In the genomic region with DNA sequence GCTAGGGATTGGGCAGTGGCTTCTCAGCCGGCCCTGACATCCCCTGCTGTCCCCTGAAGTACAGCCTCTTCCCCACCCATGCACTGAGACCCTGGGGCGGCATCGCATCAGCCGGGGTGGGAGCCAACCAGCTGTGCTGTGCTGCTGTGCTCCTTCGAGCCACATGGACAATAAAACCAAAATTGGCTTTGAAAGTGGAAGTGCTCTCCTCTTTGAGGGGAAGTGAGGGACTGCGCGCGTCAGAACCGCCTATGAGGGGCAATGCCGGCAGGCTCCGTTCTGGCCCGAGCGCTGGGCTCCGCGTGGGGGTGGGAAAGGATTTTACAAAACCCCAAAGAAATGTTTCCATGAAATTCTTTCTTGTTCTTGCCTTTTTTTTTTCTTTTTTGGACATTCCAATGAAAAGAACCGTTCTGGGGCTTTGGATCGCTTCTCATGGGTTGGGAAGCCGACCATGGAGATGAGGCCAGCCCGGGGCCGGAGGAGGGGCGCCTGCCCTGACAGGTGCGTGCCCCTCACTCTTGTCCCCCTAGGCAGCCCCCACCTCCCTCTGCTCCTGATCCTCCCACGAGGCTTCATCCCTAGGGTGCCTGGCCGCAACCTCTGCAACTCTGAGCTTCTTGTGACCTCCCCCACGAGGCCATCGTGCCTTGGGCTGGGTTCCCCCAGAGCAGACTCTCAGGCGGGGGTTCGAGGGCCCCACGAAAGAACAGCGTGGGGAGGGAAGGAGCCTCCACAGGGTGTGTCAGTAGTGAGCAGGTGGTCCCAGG, we compare ENCODE assay signal across 10 cellular contexts. TPM values are rescaled to one million over a fixed set of nuclear protein-coding genes. Genes with fewer than 3 reads are reported as not detected.
DNase-seq lines count a peak whose midpoint lies in the region; ATAC-seq and TF ChIP-seq lines count a peak whose summit lies in the region.
"Had no signal": no experiment of that assay in that cellular context is flagged by ENCODE, and none has a peak within 500 bp of the region (broad histone marks: within the 10 kb centered on the region; RNA-seq: fewer than 3 reads in every experiment).

No MANE protein-coding gene starts in this region.

- TF ChIP-seq CTCF in IMR-90 (conservative IDR thresholded peaks at IDR 0.05; ENCODE audit: low read depth, low read length) = no peak
- TF ChIP-seq CTCF in lung (IDR thresholded peaks at IDR 0.05; ENCODE audit: control extremely low read depth, extremely low read depth) = no peak
- no peak for TF ChIP-seq CTCF in thyroid gland (IDR thresholded peaks at IDR 0.05)

- peak overlapping the region; percentile 93 for H2AK9ac ChIP-seq in IMR-90 (replicated peaks; ENCODE audit: low read depth, low read length, poor library complexity)

- peak overlapping the region; percentile 86; the same call in 2 of the 3 replicates for H2BK15ac ChIP-seq in IMR-90 (ENCODE audit: low read depth, low read length)

- TF ChIP-seq POLR2A in IMR-90 (IDR thresholded peaks at IDR 0.05; ENCODE audit: low read depth, low read length) = no peak; the same call in 1 of the 2 replicates
- TF ChIP-seq POLR2A in thyroid gland (IDR thresholded peaks at IDR 0.05) = no peak

- H3K23ac ChIP-seq in IMR-90 (ENCODE audit: low read depth, low read length) = peak overlapping the region; percentile 69

- H3K9me3 ChIP-seq in IMR-90 (ENCODE audit: control insufficient read depth, insufficient read depth, low read length) (no peaks in the 10 kb centered on the region), lung (ENCODE audit: control insufficient read depth in 2 of 2, insufficient read depth in 1 of 2, low read length in 1 of 2) (no peaks in the 10 kb centered on the region), thyroid gland (no peaks in the 10 kb centered on the region)
- H3K9me3 ChIP-seq in CD8-positive, alpha-beta memory T cell (ENCODE audit: low read length) = no peaks in the 10 kb centered on the region

- no TSS peak for BruUV-seq in IMR-90 (replicated peaks; lab: Mats Ljungman, UMichigan)

- no peak overlapping the region for H3K9ac ChIP-seq in IMR-90 (ENCODE audit: low read depth, low read length)
- H3K9ac ChIP-seq: neural progenitor cell had no signal

- H3K9me1 ChIP-seq in IMR-90 (ENCODE audit: insufficient read depth, low read length) = peaks cover 25% of the 10 kb centered on the region

- H2AFZ ChIP-seq in IMR-90 (replicated peaks; ENCODE audit: low read length, poor library complexity) = no peak overlapping the region
- H2AFZ ChIP-seq: neural progenitor cell had no signal

- peak overlapping the region; percentile 86 for H2BK120ac ChIP-seq in IMR-90 (ENCODE audit: low read depth, low read length)

- WGBS in IMR-90 (ENCODE audit: extremely low coverage in 2 of 2, insufficient read length in 1 of 2), 2 experiments = 75% methylated on average over 5 of the region's 30 CpGs; no CpG with 5 or more reads in 1 of the 2 experiments
- 57 to 68% methylated on average over 30 of the region's 30 CpGs for WGBS in lung, 2 donors
- 65 to 73% methylated on average over 29 to 30 of the region's 30 CpGs for WGBS in thyroid gland, 2 donors

- peak overlapping the region; percentile 47; the same call in 1 of the 2 replicates for H4K5ac ChIP-seq in IMR-90 (ENCODE audit: low read depth, low read length)

- no peak overlapping the region for H3K4me3 ChIP-seq in IMR-90 (ENCODE audit: insufficient read depth, low read depth, low read length)
- no peak overlapping the region for H3K4me3 ChIP-seq in lung
- no peak overlapping the region for H3K4me3 ChIP-seq in thyroid gland (replicated peaks in 1 of 3)
- H3K4me3 ChIP-seq in CD8-positive, alpha-beta memory T cell (ENCODE audit: low read length) = no peak overlapping the region
- H3K4me3 ChIP-seq: neural progenitor cell had no signal

- ATAC-seq in IMR-90 (ENCODE audit: low read depth) = no peak
- ATAC-seq in lung (ENCODE audit: insufficient read depth, low FRiP score) = no peak
- ATAC-seq: activated CD8-positive, alpha-beta memory T cell treated with anti-CD3 and anti-CD28 coated beads, Interleukin-2, amount 10 ng/mL, durations not matched to agents 7 days and 5 days had no signal

- peak overlapping the region; percentile 77 for H2BK5ac ChIP-seq in IMR-90 (ENCODE audit: low read depth, low read length, poor library complexity, severe bottlenecking)

- peaks cover 0 to 2% (median 0%) of the 10 kb centered on the region in 5 donors for H3K9me3 Mint-ChIP-seq in CD8-positive, alpha-beta memory T cell
- H3K9me3 Mint-ChIP-seq: neural progenitor cell had no signal

- peak overlapping the region; percentile 72 for H2BK20ac ChIP-seq in IMR-90 (ENCODE audit: low read depth, low read length)

- DNase-seq in IMR-90 (no peak), astrocyte of the hippocampus (ENCODE audit: low read depth, low spot score) (peak; percentile 44), lung (ENCODE audit: low spot score) (no peak), thyroid gland (no peak), SW 1271 (lab: John Stamatoyannopoulos, UW) (no peak), NCI-H2196 (lab: John Stamatoyannopoulos, UW; ENCODE audit: unreplicated experiment) (no peak)
- no peak for DNase-seq in CD8-positive, alpha-beta memory T cell
- DNase-seq: activated CD8-positive, alpha-beta memory T cell treated with anti-CD3 and anti-CD28 coated beads, Interleukin-2, amount 10 ng/mL, durations not matched to agents 7 days and 5 days; NCI-H526 had no signal

- H3K27me3 ChIP-seq in IMR-90 (ENCODE audit: control insufficient read depth, insufficient read depth, low read length) (no peaks in the 10 kb centered on the region), lung (ENCODE audit: control insufficient read depth, insufficient read depth) (no peaks in the 10 kb centered on the region), thyroid gland (no peaks in the 10 kb centered on the region)
- no peaks in the 10 kb centered on the region for H3K27me3 ChIP-seq in CD8-positive, alpha-beta memory T cell (ENCODE audit: insufficient read depth, low read length, poor library complexity, severe bottlenecking)
- H3K27me3 ChIP-seq: neural progenitor cell had no signal

- H3K4me1 ChIP-seq in IMR-90 (ENCODE audit: control insufficient read depth, insufficient read depth, low read length) (peaks cover 41% of the 10 kb centered on the region), lung (ENCODE audit: control insufficient read depth in 2 of 2, insufficient read depth in 2 of 2, low read length in 2 of 2) (peaks cover 0 to 9% of the 10 kb centered on the region in 2 donors), thyroid gland (peaks cover 0 to 52% of the 10 kb centered on the region in 2 donors)
- H3K4me1 ChIP-seq in CD8-positive, alpha-beta memory T cell (ENCODE audit: insufficient read depth, low read length) = peaks cover 4% of the 10 kb centered on the region

- in situ Hi-C loops in IMR-90 (cut with MboI; ENCODE audit: low sequenced_read_pairs) = no loop called here

- H3K4ac ChIP-seq in IMR-90 (ENCODE audit: low read depth, low read length) = peak overlapping the region; percentile 90

- peak overlapping the region in 1 of 8 donors; percentile 62 for H3K27ac Mint-ChIP-seq in CD8-positive, alpha-beta memory T cell
- H3K27ac Mint-ChIP-seq: activated CD8-positive, alpha-beta memory T cell treated with anti-CD3 and anti-CD28 coated beads, Interleukin-2, amount 10 ng/mL, durations not matched to agents 7 days and 5 days had no signal

- H4K91ac ChIP-seq in IMR-90 (ENCODE audit: insufficient read depth, low read depth, low read length) = peak overlapping the region; percentile 98

- peaks cover 5% of the 10 kb centered on the region for H4K20me1 ChIP-seq in IMR-90 (ENCODE audit: insufficient read depth, low read length)

- H3K79me1 ChIP-seq in IMR-90 (ENCODE audit: low read depth in 1 of 2, low read length in 2 of 2) = peaks cover 27 to 66% of the 10 kb centered on the region in 2 experiments

- H3K56ac ChIP-seq in IMR-90 (ENCODE audit: extremely low read depth, insufficient read depth, low read length) = peak overlapping the region; percentile 64

- H2AK5ac ChIP-seq in IMR-90 (ENCODE audit: low read depth, low read length) = peak overlapping the region; percentile 94

- peaks cover 19 to 48% (median 20%) of the 10 kb centered on the region in 3 donors for H3K4me1 Mint-ChIP-seq in CD8-positive, alpha-beta memory T cell

- dilution Hi-C loops in IMR-90 (cut with HindIII; ENCODE audit: low sequenced_read_pairs, unreplicated experiment) = no loop called here

- H3K14ac ChIP-seq in IMR-90 (replicated peaks; ENCODE audit: low read depth, low read length) = peak overlapping the region; percentile 37; the same call in 1 of the 2 replicates

- H3K36me3 ChIP-seq in IMR-90 (ENCODE audit: control insufficient read depth, insufficient read depth, low read length) (0 out of 2 replicates have a peak, but pooled peaks cover 1% of the 10 kb centered on the region), lung (ENCODE audit: control insufficient read depth in 2 of 2, insufficient read depth in 2 of 2, low read length in 2 of 2) (peaks cover 0 to 7% of the 10 kb centered on the region in 2 donors), thyroid gland (no peaks in the 10 kb centered on the region)
- no peaks in the 10 kb centered on the region for H3K36me3 ChIP-seq in CD8-positive, alpha-beta memory T cell (ENCODE audit: insufficient read depth, low read length)
- H3K36me3 ChIP-seq: neural progenitor cell had no signal

- no peak for TF ChIP-seq RAD21 in IMR-90 (IDR thresholded peaks at IDR 0.05; ENCODE audit: low read length)

- CTCF ChIA-PET in IMR-90 (lab: Yijun Ruan, JAX) = no interaction called here
- CTCF ChIA-PET in CD8-positive, alpha-beta memory T cell (lab: Charles Lee) = no interaction called here

- H4K8ac ChIP-seq in IMR-90 (ENCODE audit: low read depth in 2 of 2, low read length in 2 of 2) = peak overlapping the region; percentile 93 to 96; a peak in 3 of 4 replicates

- POLR2A ChIA-PET in IMR-90 (lab: Charles Lee; ENCODE audit: unreplicated experiment) = no interaction called here
- POLR2A ChIA-PET in CD8-positive, alpha-beta memory T cell (lab: Charles Lee) = no interaction called here

- no peak overlapping the region for H3K4me3 Mint-ChIP-seq in CD8-positive, alpha-beta memory T cell
- H3K4me3 Mint-ChIP-seq: activated CD8-positive, alpha-beta memory T cell treated with anti-CD3 and anti-CD28 coated beads, Interleukin-2, amount 10 ng/mL, durations not matched to agents 7 days and 5 days; neural progenitor cell had no signal

- peak overlapping the region; percentile 21; the same call in 1 of the 2 replicates for H3K18ac ChIP-seq in IMR-90 (ENCODE audit: low read depth, low read length)

- intact Hi-C loops in IMR-90 (cut with micrococcal nuclease) (no loop called here), thyroid gland (cut with DNase I) (no loop called here)

- peaks cover 0 to 3% of the 10 kb centered on the region in 2 donors for H3K27me3 Mint-ChIP-seq in CD8-positive, alpha-beta memory T cell
- H3K27me3 Mint-ChIP-seq: activated CD8-positive, alpha-beta memory T cell treated with anti-CD3 and anti-CD28 coated beads, Interleukin-2, amount 10 ng/mL, durations not matched to agents 7 days and 5 days had no signal

- H3K4me2 ChIP-seq in IMR-90 (ENCODE audit: low read depth, low read length) = no peak overlapping the region
- H3K4me2 ChIP-seq: neural progenitor cell had no signal

- H3K36me3 Mint-ChIP-seq in CD8-positive, alpha-beta memory T cell = peaks cover 0 to 9% (median 4%) of the 10 kb centered on the region in 3 donors
- H3K36me3 Mint-ChIP-seq: activated CD8-positive, alpha-beta memory T cell treated with anti-CD3 and anti-CD28 coated beads, Interleukin-2, amount 10 ng/mL, durations not matched to agents 7 days and 5 days had no signal

- peak overlapping the region; percentile 36; the same call in 1 of the 2 replicates for H3K27ac ChIP-seq in IMR-90 (ENCODE audit: insufficient read depth, low read length)
- peak overlapping the region; percentile 43 to 62 for H3K27ac ChIP-seq in lung (ENCODE audit: low read depth in 1 of 2, low read length in 1 of 2)
- H3K27ac ChIP-seq in thyroid gland = peak overlapping the region; percentile 61 to 77 (median 65)
- no peak overlapping the region for H3K27ac ChIP-seq in CD8-positive, alpha-beta memory T cell (ENCODE audit: low read depth, low read length)
- H3K27ac ChIP-seq: neural progenitor cell had no signal

RNA-seq across cellular contexts. Expression of a gene that starts 22.6 kb away (rescaled TPM):
- total RNA-seq in IMR-90 (2012; rRNA removed) = 0.28 and 2.2 TPM in 2 replicates
- polyA plus RNA-seq in IMR-90 (2012; rRNA removed) = 4.7 and 5.8 TPM in 2 replicates
- polyA plus RNA-seq in IMR-90 (2012; cell fraction: cytosol; rRNA removed) = 1.9 and 3.3 TPM in 2 replicates
- polyA plus RNA-seq in IMR-90 (2012; cell fraction: nucleus; rRNA removed; ENCODE audit: low replicate concordance) = 2.6 and 6.8 TPM in 2 replicates
- 10 to 100 TPM; 11.0 to 18.0 TPM for total RNA-seq in lung
- polyA plus RNA-seq in lung = 1 to 10 TPM; 4.1 to 5.9 TPM
- 10 to 100 TPM; 13.4 to 20.2 (median 15.9) TPM for total RNA-seq in thyroid gland
- total RNA-seq in CD8-positive, alpha-beta memory T cell = 10 to 100 TPM; 12.4 to 12.8 TPM
- 5.1 TPM for polyA plus RNA-seq in CD8-positive, alpha-beta memory T cell

RNA-seq across cellular contexts. Expression of a gene that starts 24.0 kb away (rescaled TPM):
- 0.18 and 0.28 TPM in 2 replicates for total RNA-seq in IMR-90 (2012; rRNA removed)
- 5.7 and 6.5 TPM in 2 replicates for polyA plus RNA-seq in IMR-90 (2012; rRNA removed)
- polyA plus RNA-seq in IMR-90 (2012; cell fraction: cytosol; rRNA removed) = 3.1 and 6.8 TPM in 2 replicates
- polyA plus RNA-seq in IMR-90 (2012; cell fraction: nucleus; rRNA removed; ENCODE audit: low replicate concordance) = 28.3 and 53.7 TPM in 2 replicates
- total RNA-seq in lung = 10 to 100 TPM in 1 of 2 donors, 1 to 10 TPM in 1; 4.2 to 16.0 TPM
- 1 to 10 TPM; 5.8 to 8.7 TPM for polyA plus RNA-seq in lung
- total RNA-seq in thyroid gland = 10 to 100 TPM; 12.3 to 15.9 (median 13.1) TPM
- total RNA-seq in CD8-positive, alpha-beta memory T cell = 1 to 10 TPM; 6.7 to 7.1 TPM
- 1.3 TPM for polyA plus RNA-seq in CD8-positive, alpha-beta memory T cell

RNA-seq across cellular contexts. Expression of a gene that starts 46.8 kb away (rescaled TPM):
- total RNA-seq in IMR-90 (2012; rRNA removed) (under 0.01 and 0.28 TPM in 2 replicates), lung (1 to 10 TPM; 1.7 to 2.8 TPM), thyroid gland (1 to 10 TPM; 1.3 to 3.1 (median 2.3) TPM)
- polyA plus RNA-seq in IMR-90 (2012; rRNA removed) (5.9 and 6.1 TPM in 2 replicates), lung (1 to 10 TPM in 1 of 2 donors, under 1 TPM in 1; 0.49 to 1.1 TPM)
- polyA plus RNA-seq in IMR-90 (2012; cell fraction: cytosol; rRNA removed) = 5.6 and 9.7 TPM in 2 replicates
- polyA plus RNA-seq in IMR-90 (2012; cell fraction: nucleus; rRNA removed; ENCODE audit: low replicate concordance) = 21.2 and 55.5 TPM in 2 replicates
- total RNA-seq in CD8-positive, alpha-beta memory T cell = not detected
- not detected for polyA plus RNA-seq in CD8-positive, alpha-beta memory T cell
- total RNA-seq: activated CD8-positive, alpha-beta memory T cell treated with anti-CD3 and anti-CD28 coated beads, Interleukin-2, amount 10 ng/mL, durations not matched to agents 7 days and 5 days had no signal

RNA-seq across cellular contexts. Expression of a gene that starts 52.9 kb away (rescaled TPM):
- total RNA-seq in IMR-90 (2012; rRNA removed) (0.18 and 0.28 TPM in 2 replicates), lung (10 to 100 TPM; 13.3 to 36.9 TPM), thyroid gland (100 to 1,000 TPM in 2 of 4 donors, 10 to 100 TPM in 2; 87.2 to 140 (median 101) TPM)
- polyA plus RNA-seq in IMR-90 (2012; rRNA removed) (3.0 and 3.1 TPM in 2 replicates), lung (10 to 100 TPM; 12.8 to 48.2 TPM)
- 3.2 TPM in 2 replicates for polyA plus RNA-seq in IMR-90 (2012; cell fraction: cytosol; rRNA removed)
- 0.38 and 2.1 TPM in 2 replicates for polyA plus RNA-seq in IMR-90 (2012; cell fraction: nucleus; rRNA removed; ENCODE audit: low replicate concordance)
- total RNA-seq in CD8-positive, alpha-beta memory T cell = not detected
- polyA plus RNA-seq in CD8-positive, alpha-beta memory T cell = not detected
- total RNA-seq: activated CD8-positive, alpha-beta memory T cell treated with anti-CD3 and anti-CD28 coated beads, Interleukin-2, amount 10 ng/mL, durations not matched to agents 7 days and 5 days had no signal
